ENCODE assay signal across 19 cellular contexts in genomic region chrX:78665286-78665685, GRCh38. TPM values are rescaled to one million over a fixed set of nuclear protein-coding genes. Genes with fewer than 3 reads are reported as not detected.
DNase-seq lines count a peak whose midpoint lies in the region; ATAC-seq, FAIRE-seq and TF ChIP-seq lines count a peak whose summit lies in the region.
"Had no signal": no experiment of that assay in that cellular context is flagged by ENCODE, and none has a peak within 500 bp of the region (broad histone marks: within the 10 kb centered on the region; RNA-seq: fewer than 3 reads in every experiment).

No MANE protein-coding gene starts in this region.

- no peak overlapping the region for H3K23ac ChIP-seq in IMR-90 (ENCODE audit: low read depth, low read length)

- H3K27me3 ChIP-seq in IMR-90 (ENCODE audit: control insufficient read depth, insufficient read depth, low read length) (no peaks in the 10 kb centered on the region), astrocyte (ENCODE audit: insufficient read depth, low read length) (no peaks in the 10 kb centered on the region), MM.1S (replicated peaks; ENCODE audit: insufficient read depth, low read length) (no peaks in the 10 kb centered on the region)

- no peak overlapping the region for H4K91ac ChIP-seq in IMR-90 (ENCODE audit: insufficient read depth, low read depth, low read length)

- no peak overlapping the region for H3K18ac ChIP-seq in IMR-90 (ENCODE audit: low read depth, low read length)

- H4K8ac ChIP-seq in IMR-90 (ENCODE audit: low read depth in 2 of 2, low read length in 2 of 2): 0 out of 4 replicates have a peak overlapping the region, but pooled peaks of 1 of the 2 experiments have one; percentile 7

- H2AFZ ChIP-seq in IMR-90 (replicated peaks; ENCODE audit: low read length, poor library complexity) (no peak overlapping the region), astrocyte (ENCODE audit: low read depth, low read length) (no peak overlapping the region), MM.1S (ENCODE audit: low read length) (no peak overlapping the region)
- H2AFZ ChIP-seq: GM23338 had no signal

- ATAC-seq in IMR-90 (ENCODE audit: low read depth) (no peak), GM19455 (IDR thresholded peaks at IDR 0.05; ENCODE audit: unreplicated experiment) (no peak)
- ATAC-seq: GM23338 had no signal

- H3K4me1 ChIP-seq in IMR-90 (ENCODE audit: control insufficient read depth, insufficient read depth, low read length) (no peaks in the 10 kb centered on the region; the same call in 1 of the 2 replicates), astrocyte (ENCODE audit: insufficient read depth, low read length) (no peaks in the 10 kb centered on the region), MM.1S (ENCODE audit: low read length) (0 out of 2 replicates have a peak, but pooled peaks cover 2% of the 10 kb centered on the region)

- CTCF ChIA-PET in IMR-90 (lab: Yijun Ruan, JAX): no interaction called here

- H3K4me1 Mint-ChIP-seq in astrocyte (ENCODE audit: low read depth, unreplicated experiment): peaks cover 13% of the 10 kb centered on the region
- H3K4me1 Mint-ChIP-seq: CD4-positive, CD25-positive, alpha-beta regulatory T cell had no signal

- no peak overlapping the region for H3K9ac ChIP-seq in IMR-90 (ENCODE audit: low read depth, low read length)
- no peak overlapping the region for H3K9ac ChIP-seq in astrocyte (ENCODE audit: low read length)
- H3K9ac ChIP-seq in MM.1S (ENCODE audit: low read length): no peak overlapping the region
- H3K9ac ChIP-seq: BLaER1 treated with 17β-estradiol and CSF1 and Interleukin-3, amounts not matched to agents 10 nM and 100 nM had no signal

- H2BK5ac ChIP-seq in IMR-90 (ENCODE audit: low read depth, low read length, poor library complexity, severe bottlenecking): no peak overlapping the region

- H3K4me3 ChIP-seq in AG10803 (ENCODE audit: low read length) (no peak overlapping the region), IMR-90 (ENCODE audit: insufficient read depth, low read depth, low read length) (no peak overlapping the region), astrocyte (ENCODE audit: insufficient read depth, low read depth, low read length) (no peak overlapping the region), MM.1S (ENCODE audit: low read length) (no peak overlapping the region)
- H3K4me3 ChIP-seq: BLaER1 treated with 17β-estradiol and CSF1 and Interleukin-3, amounts not matched to agents 10 nM and 100 nM; GM23338 had no signal

- no peaks in the 10 kb centered on the region for H3K27me3 Mint-ChIP-seq in astrocyte (ENCODE audit: low read depth, unreplicated experiment)
- H3K27me3 Mint-ChIP-seq: IgD-negative memory B cell had no signal

- H3K4ac ChIP-seq in IMR-90 (ENCODE audit: low read depth, low read length): no peak overlapping the region

- no peak for FAIRE-seq in astrocyte (lab: Jason Lieb, UNC)
- FAIRE-seq: G401.6, GM12892, GM19239 had no signal

- TF ChIP-seq RAD21 in IMR-90 (IDR thresholded peaks at IDR 0.05; ENCODE audit: low read length): no peak

- H3K36me3 Mint-ChIP-seq in astrocyte (ENCODE audit: low read depth, unreplicated experiment): no peaks in the 10 kb centered on the region
- H3K36me3 Mint-ChIP-seq: CD4-positive, CD25-positive, alpha-beta regulatory T cell had no signal

- no peak overlapping the region for H3K4me3 Mint-ChIP-seq in astrocyte (ENCODE audit: unreplicated experiment)
- H3K4me3 Mint-ChIP-seq: CD4-positive, CD25-positive, alpha-beta regulatory T cell; GM23338; IgD-negative memory B cell had no signal

- no peak overlapping the region for H3K56ac ChIP-seq in IMR-90 (ENCODE audit: extremely low read depth, insufficient read depth, low read length)

- no peak for TF ChIP-seq CTCF in AG10803 (conservative IDR thresholded peaks at IDR 0.05; ENCODE audit: low read length)
- no peak for TF ChIP-seq CTCF in IMR-90 (conservative IDR thresholded peaks at IDR 0.05; ENCODE audit: low read depth, low read length)
- no peak for TF ChIP-seq CTCF in astrocyte (IDR thresholded peaks at IDR 0.05; ENCODE audit: insufficient read depth, low read depth, low read length)
- no peak for TF ChIP-seq CTCF in MM.1S (IDR thresholded peaks at IDR 0.05; ENCODE audit: low read length)

- DNase-seq in AG10803 (ENCODE audit: low read depth): peak; percentile 34
- no peak for DNase-seq in IMR-90
- peak; percentile 24 for DNase-seq in astrocyte (ENCODE audit: low read depth)
- peak; percentile 72 for DNase-seq in fibroblast of gingiva (ENCODE audit: low read depth)
- DNase-seq in germinal center (ENCODE audit: low spot score): no peak
- no peak for DNase-seq in MM.1S
- no peak for DNase-seq in glomerular visceral epithelial cell (ENCODE audit: extremely low spot score)
- DNase-seq: 8988T; CD4-positive, CD25-positive, alpha-beta regulatory T cell; H7 had no signal

- BruUV-seq in IMR-90 (replicated peaks; lab: Mats Ljungman, UMichigan): no TSS peak

- H3K9me3 ChIP-seq in IMR-90 (ENCODE audit: control insufficient read depth, insufficient read depth, low read length): no peaks in the 10 kb centered on the region
- no peaks in the 10 kb centered on the region for H3K9me3 ChIP-seq in astrocyte (ENCODE audit: insufficient read depth, low read depth, low read length)
- H3K9me3 ChIP-seq in MM.1S (replicated peaks; ENCODE audit: insufficient read depth, low read length): no peaks in the 10 kb centered on the region

- H3K27ac ChIP-seq in IMR-90 (ENCODE audit: insufficient read depth, low read length) (no peak overlapping the region), astrocyte (ENCODE audit: low read depth, low read length) (no peak overlapping the region), MM.1S (ENCODE audit: low read length) (no peak overlapping the region)
- H3K27ac ChIP-seq: BLaER1 treated with 17β-estradiol and CSF1 and Interleukin-3, amounts not matched to agents 10 nM and 100 nM had no signal

- H3K27ac Mint-ChIP-seq in astrocyte (ENCODE audit: unreplicated experiment): peak overlapping the region; percentile 49
- H3K27ac Mint-ChIP-seq: GM23338, IgD-negative memory B cell had no signal

- no peak overlapping the region for H4K5ac ChIP-seq in IMR-90 (ENCODE audit: low read depth, low read length)

- H2AK5ac ChIP-seq in IMR-90 (ENCODE audit: low read depth, low read length): no peak overlapping the region

- H4K20me1 ChIP-seq in IMR-90 (ENCODE audit: insufficient read depth, low read length) (no peaks in the 10 kb centered on the region), astrocyte (ENCODE audit: insufficient read depth, low read length) (no peaks in the 10 kb centered on the region), MM.1S (ENCODE audit: insufficient read depth, low read length) (no peaks in the 10 kb centered on the region)
- H4K20me1 ChIP-seq: BLaER1 treated with 17β-estradiol and CSF1 and Interleukin-3, amounts not matched to agents 10 nM and 100 nM had no signal

- no peak overlapping the region for H2BK15ac ChIP-seq in IMR-90 (ENCODE audit: low read depth, low read length)

- in situ Hi-C loops in IMR-90 (cut with MboI; ENCODE audit: low sequenced_read_pairs): no loop called here

- H2BK120ac ChIP-seq in IMR-90 (ENCODE audit: low read depth, low read length): no peak overlapping the region; the same call in 1 of the 2 replicates

- H3K79me2 ChIP-seq in astrocyte (ENCODE audit: insufficient read depth, low read length): no peaks in the 10 kb centered on the region
- no peaks in the 10 kb centered on the region for H3K79me2 ChIP-seq in MM.1S (ENCODE audit: low read length)

- H3K36me3 ChIP-seq in IMR-90 (ENCODE audit: control insufficient read depth, insufficient read depth, low read length): no peaks in the 10 kb centered on the region
- no peaks in the 10 kb centered on the region for H3K36me3 ChIP-seq in astrocyte (ENCODE audit: insufficient read depth, low read length)
- H3K36me3 ChIP-seq in MM.1S (replicated peaks; ENCODE audit: insufficient read depth, low read length): no peaks in the 10 kb centered on the region

- dilution Hi-C loops in IMR-90 (cut with HindIII; ENCODE audit: low sequenced_read_pairs, unreplicated experiment): no loop called here

- no peaks in the 10 kb centered on the region for H3K9me2 ChIP-seq in MM.1S (replicated peaks; ENCODE audit: insufficient read depth, low read length)

- no peak overlapping the region for H3K14ac ChIP-seq in IMR-90 (replicated peaks; ENCODE audit: low read depth, low read length)

- H3K4me2 ChIP-seq in IMR-90 (ENCODE audit: low read depth, low read length): no peak overlapping the region
- no peak overlapping the region for H3K4me2 ChIP-seq in astrocyte (ENCODE audit: low read length)
- no peak overlapping the region for H3K4me2 ChIP-seq in MM.1S (ENCODE audit: low read depth, low read length)
- H3K4me2 ChIP-seq: BLaER1 treated with 17β-estradiol and CSF1 and Interleukin-3, amounts not matched to agents 10 nM and 100 nM; GM23338 had no signal

- no peak overlapping the region for H2AK9ac ChIP-seq in IMR-90 (replicated peaks; ENCODE audit: low read depth, low read length, poor library complexity)

- 80% methylated on average over 1 of the region's 1 CpG; no CpG with 5 or more reads in 1 of the 2 experiments for WGBS in IMR-90 (ENCODE audit: extremely low coverage in 2 of 2, insufficient read length in 1 of 2), 2 experiments

- no peaks in the 10 kb centered on the region for H3K9me1 ChIP-seq in IMR-90 (ENCODE audit: insufficient read depth, low read length)

- intact Hi-C loops in IMR-90 (cut with micrococcal nuclease): loop anchor here (10.0 kb wide), 1 partner anchor 60 kb away; no protein-coding TSS in a partner anchor

- no peaks in the 10 kb centered on the region for H3K79me1 ChIP-seq in IMR-90 (ENCODE audit: low read depth in 1 of 2, low read length in 2 of 2)

- peaks cover 3% of the 10 kb centered on the region for H3K9me3 Mint-ChIP-seq in astrocyte (ENCODE audit: unreplicated experiment)
- H3K9me3 Mint-ChIP-seq: GM23338 had no signal

- POLR2A ChIA-PET in IMR-90 (lab: Charles Lee; ENCODE audit: unreplicated experiment): no interaction called here

- TF ChIP-seq POLR2A in IMR-90 (IDR thresholded peaks at IDR 0.05; ENCODE audit: low read depth, low read length): no peak

- 0 out of 2 replicates have a peak overlapping the region, but pooled peaks have one; percentile 10 for H2BK20ac ChIP-seq in IMR-90 (ENCODE audit: low read depth, low read length)

- no peaks in the 10 kb centered on the region for H3F3A ChIP-seq in MM.1S (ENCODE audit: insufficient read depth, low read length)

TF ChIP-seq in IMR-90, 13 proteins besides CTCF, POLR2A, EP300 and RAD21 (continues in another document):
- TF ChIP-seq CHD1 (IDR thresholded peaks at IDR 0.05; ENCODE audit: low read depth, low read length) (no peak), MAFK (IDR thresholded peaks at IDR 0.05; ENCODE audit: low read depth, low read length) (no peak), NFE2L2 (IDR thresholded peaks at IDR 0.05; ENCODE audit: low read depth, low read length) (no peak)

RNA-seq across cellular contexts. Expression of gene RTL3, which starts 6.2 kb away (rescaled TPM):
- total RNA-seq in IMR-90 (2012; rRNA removed) (0.83 and 1.1 TPM in 2 replicates), astrocyte (0.95 and 1.7 TPM in 2 replicates)
- 1.1 and 1.2 TPM in 2 replicates for polyA plus RNA-seq in IMR-90 (2012; rRNA removed)
- 0.26 and 0.57 TPM in 2 replicates for polyA plus RNA-seq in IMR-90 (2012; cell fraction: cytosol; rRNA removed)
- polyA plus RNA-seq in IMR-90 (2012; cell fraction: nucleus; rRNA removed; ENCODE audit: low replicate concordance): 0.24 and 0.44 TPM in 2 replicates
- total RNA-seq: CD4-positive, CD25-positive, alpha-beta regulatory T cell; Daoy; GM23338; H7; HT-29 had no signal
- polyA plus RNA-seq: CD4-positive, CD25-positive, alpha-beta regulatory T cell; GM23338; IgD-negative memory B cell had no signal

Comparison
In these comparisons a context has a peak if more than half of its experiments do, and no peak if none do; other contexts are left out.
1. DNase-seq: peak in AG10803 (single experiment), astrocyte (single experiment) and fibroblast of gingiva (single experiment); none in IMR-90 (single experiment), germinal center (single experiment), MM.1S (single experiment) and glomerular visceral epithelial cell (single experiment).